Comparison of ENCODE assay signal across 7 cellular contexts in genomic region chr1:59879556-59879955, GRCh38. TPM values are rescaled to one million over a fixed set of nuclear protein-coding genes. Genes with fewer than 3 reads are reported as not detected.
A peak's percentile ranks its signal among the peaks of the same experiment; 100 is the strongest.
DNase-seq lines count a peak whose midpoint lies in the region; ATAC-seq and TF ChIP-seq lines count a peak whose summit lies in the region.

No MANE protein-coding gene starts in this region.

- intact Hi-C loops in adrenal gland (cut with DNase I), result no loop called here

- H3K27ac ChIP-seq in adrenal gland, result no peak overlapping the region

- ATAC-seq in HG03442 (IDR thresholded peaks at IDR 0.05; ENCODE audit: unreplicated experiment), result peak; percentile 60

- no peak for TF ChIP-seq POLR2A in adrenal gland (IDR thresholded peaks at IDR 0.05)

- H3K9me3 ChIP-seq in adrenal gland (replicated peaks in 1 of 3), result no peaks in the 10 kb centered on the region

- no peaks in the 10 kb centered on the region for H3K4me1 ChIP-seq in adrenal gland (replicated peaks in 1 of 2)

- H3K27me3 ChIP-seq in adrenal gland, result no peaks in the 10 kb centered on the region

- WGBS in adrenal gland, 4 donors, result 41 to 56% (median 51%) methylated on average over 5 of the region's 5 CpGs

- DNase-seq in GM12865 (ENCODE audit: low read depth), result peak; percentile 76
- peak; percentile 47 for DNase-seq in RPMI8226
- DNase-seq in adrenal gland, result peak; percentile 31 to 81 (median 60)
- peak in 32 of 51 donors; percentile 5 to 74 (median 33) for DNase-seq in hypothalamus (lab: John Stamatoyannopoulos, UW)
- peak in 3 of 4 experiments; percentile 3 to 12 (median 6) for DNase-seq in stimulated activated CD4-positive, alpha-beta T cell treated with anti-CD3 and anti-CD28 coated beads, Interleukin-1b, Interleukin-23, amount 100 ng/mL, for 24 hours (ENCODE audit: low read depth in 4 of 4, low spot score in 1 of 4)
- no peak for DNase-seq in 8988T

- peak; percentile 44 for TF ChIP-seq CTCF in GM12865 (IDR thresholded peaks at IDR 0.05; ENCODE audit: insufficient read depth, low read depth, low read length, missing control alignments)
- peak; percentile 22 to 53 (median 44) for TF ChIP-seq CTCF in adrenal gland (IDR thresholded peaks at IDR 0.05)

- no peaks in the 10 kb centered on the region for H3K36me3 ChIP-seq in adrenal gland (replicated peaks in 1 of 2)

- H3K4me3 ChIP-seq in GM12865 (ENCODE audit: low read depth, low read length), result no peak overlapping the region
- H3K4me3 ChIP-seq in adrenal gland, result no peak overlapping the region

RNA-seq across cellular contexts. Expression of gene CYP2J2, which starts 47.0 kb away (rescaled TPM):
- 1 to 10 TPM in 1 of 8 donors, under 1 TPM in 6, not detected in 1; 0.14 to 1.0 (median 0.50) TPM for total RNA-seq in adrenal gland
- under 1 TPM; 0.29 to 0.44 (median 0.32) TPM for polyA plus RNA-seq in adrenal gland
